15 cellular contexts compared by ENCODE assay signal in the genomic region with DNA sequence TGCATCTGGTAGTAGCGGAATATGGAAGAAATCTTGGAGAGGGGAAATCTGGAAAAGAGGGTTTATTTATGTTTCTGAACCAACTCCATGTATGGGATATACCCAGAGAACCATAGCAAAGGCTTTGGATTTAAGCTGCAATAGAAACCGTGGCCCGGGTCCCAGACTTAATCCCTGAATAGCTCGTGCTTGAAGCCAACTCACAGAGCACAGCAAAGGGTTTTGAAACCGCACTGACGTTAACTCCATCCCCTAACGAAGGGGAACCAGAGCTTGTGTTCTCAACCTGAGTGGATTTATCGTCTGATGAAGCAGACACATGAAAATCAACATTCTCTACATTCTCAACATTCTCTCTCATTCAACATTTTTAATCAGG.
DNase-seq lines count a peak whose midpoint lies in the region; TF ChIP-seq lines count a peak whose summit lies in the region.
"Had no signal": no experiment of that assay in that cellular context is flagged by ENCODE, and none has a peak within 500 bp of the region (broad histone marks: within the 10 kb centered on the region; RNA-seq: fewer than 3 reads in every experiment).

No MANE protein-coding gene starts in this region.

- H3K27me3 Mint-ChIP-seq in Calu3 (ENCODE audit: unreplicated experiment): no peaks in the 10 kb centered on the region

- no peaks in the 10 kb centered on the region for H3K79me2 ChIP-seq in MM.1S (ENCODE audit: low read length)

- H3K4me3 Mint-ChIP-seq in Calu3 (ENCODE audit: low read depth, unreplicated experiment): no peak overlapping the region

- DNase-seq in AG04450 (ENCODE audit: low read depth, low spot score) (peak; percentile 30), NCI-H82 (lab: John Stamatoyannopoulos, UW) (peak; percentile 81), cerebellar cortex (ENCODE audit: low spot score) (peak; percentile 68), MM.1S (no peak), Calu3 (no peak), SIG-M5 treated with dmso at 0.1 percent for 504 hours (lab: John Stamatoyannopoulos, UW; ENCODE audit: unreplicated experiment) (no peak), tibial artery (no peak)
- DNase-seq: ACHN; activated CD4-positive, CD25-positive, alpha-beta regulatory T cell; DND-41; NCI-H345; transverse colon had no signal

- no peaks in the 10 kb centered on the region for H3K4me1 ChIP-seq in MM.1S (ENCODE audit: low read length)
- H3K4me1 ChIP-seq in tibial artery: no peaks in the 10 kb centered on the region
- H3K4me1 ChIP-seq: transverse colon had no signal

- no peak overlapping the region for H3K27ac Mint-ChIP-seq in Calu3 (ENCODE audit: unreplicated experiment)

- no peak overlapping the region for H3K4me2 ChIP-seq in MM.1S (ENCODE audit: low read depth, low read length)

- H3K27me3 ChIP-seq in AG04450 (ENCODE audit: control insufficient read depth, insufficient read depth, low read length) (no peaks in the 10 kb centered on the region), layer of hippocampus (ENCODE audit: control insufficient read depth, insufficient read depth, low read length) (no peaks in the 10 kb centered on the region), MM.1S (replicated peaks; ENCODE audit: insufficient read depth, low read length) (no peaks in the 10 kb centered on the region), tibial artery (no peaks in the 10 kb centered on the region)
- H3K27me3 ChIP-seq: transverse colon had no signal

- TF ChIP-seq CTCF in AG04450 (IDR thresholded peaks at IDR 0.05; ENCODE audit: low read depth, low read length) (no peak), MM.1S (IDR thresholded peaks at IDR 0.05; ENCODE audit: low read length) (no peak), Calu3 (IDR thresholded peaks at IDR 0.05; ENCODE audit: unreplicated experiment) (no peak), tibial artery (IDR thresholded peaks at IDR 0.05) (no peak)

- CTCF ChIA-PET in AG04450 (lab: Charles Lee) (interaction anchor here (1.2 kb wide), 1 partner anchor 62 kb away, joined by 3 read pairs; no protein-coding TSS in a partner anchor), Calu3 (lab: Charles Lee) (no interaction called here)

- no peaks in the 10 kb centered on the region for H3K4me1 Mint-ChIP-seq in Calu3 (ENCODE audit: low read depth, unreplicated experiment)

- no peaks in the 10 kb centered on the region for H3K9me2 ChIP-seq in MM.1S (replicated peaks; ENCODE audit: insufficient read depth, low read length)

- POLR2A ChIA-PET in AG04450 (lab: Yijun Ruan, JAX): no interaction called here

- H3K27ac ChIP-seq in AG04450 (ENCODE audit: low read depth, low read length) (peak overlapping the region; percentile 31), layer of hippocampus (ENCODE audit: low read depth, low read length) (peak overlapping the region; percentile 8), MM.1S (ENCODE audit: low read length) (no peak overlapping the region), tibial artery (no peak overlapping the region)
- H3K27ac ChIP-seq: epithelial cell of prostate, transverse colon had no signal

- H3K9me3 Mint-ChIP-seq in Calu3 (ENCODE audit: low read depth, unreplicated experiment): no peaks in the 10 kb centered on the region

- H3K36me3 ChIP-seq in MM.1S (replicated peaks; ENCODE audit: insufficient read depth, low read length): no peaks in the 10 kb centered on the region
- no peaks in the 10 kb centered on the region for H3K36me3 ChIP-seq in tibial artery
- H3K36me3 ChIP-seq: transverse colon had no signal

- no peaks in the 10 kb centered on the region for H4K20me1 ChIP-seq in MM.1S (ENCODE audit: insufficient read depth, low read length)

- H3K9ac ChIP-seq in MM.1S (ENCODE audit: low read length): no peak overlapping the region

- no peak overlapping the region for H2AFZ ChIP-seq in MM.1S (ENCODE audit: low read length)

- no peaks in the 10 kb centered on the region for H3F3A ChIP-seq in MM.1S (ENCODE audit: insufficient read depth, low read length)

- H3K9me3 ChIP-seq in AG04450 (ENCODE audit: control insufficient read depth, insufficient read depth, low read length) (no peaks in the 10 kb centered on the region), MM.1S (replicated peaks; ENCODE audit: insufficient read depth, low read length) (no peaks in the 10 kb centered on the region), tibial artery (no peaks in the 10 kb centered on the region)
- H3K9me3 ChIP-seq: transverse colon had no signal

- H3K4me3 ChIP-seq in AG04450 (ENCODE audit: low read depth, low read length): no peak overlapping the region
- H3K4me3 ChIP-seq in MM.1S (ENCODE audit: low read length): no peak overlapping the region
- no peak overlapping the region for H3K4me3 ChIP-seq in tibial artery
- H3K4me3 ChIP-seq: lung, transverse colon had no signal

- no TSS peak for BruUV-seq in Calu3 (replicated peaks; lab: Mats Ljungman, UMichigan)

- intact Hi-C loops in Calu3 (cut with micrococcal nuclease; ENCODE audit: unreplicated experiment) (no loop called here), tibial artery (cut with DNase I; ENCODE audit: low total_unique reads) (no loop called here)

- H3K36me3 Mint-ChIP-seq in Calu3 (ENCODE audit: insufficient read depth, unreplicated experiment): no peaks in the 10 kb centered on the region

Comparison
In these comparisons a context has a peak if more than half of its experiments do, and no peak if none do; other contexts are left out.
1. DNase-seq: peak in AG04450 (single experiment), NCI-H82 (single experiment) and cerebellar cortex (single experiment); none in MM.1S (single experiment), Calu3 (single experiment), SIG-M5 treated with dmso at 0.1 percent for 504 hours (single experiment) and tibial artery (0 of 2).
2. H3K27ac ChIP-seq: peak in AG04450 (single experiment) and layer of hippocampus (single experiment); none in MM.1S (single experiment) and tibial artery (0 of 2).